Comparison of ENCODE assay signal across 12 cellular contexts in the genomic region with DNA sequence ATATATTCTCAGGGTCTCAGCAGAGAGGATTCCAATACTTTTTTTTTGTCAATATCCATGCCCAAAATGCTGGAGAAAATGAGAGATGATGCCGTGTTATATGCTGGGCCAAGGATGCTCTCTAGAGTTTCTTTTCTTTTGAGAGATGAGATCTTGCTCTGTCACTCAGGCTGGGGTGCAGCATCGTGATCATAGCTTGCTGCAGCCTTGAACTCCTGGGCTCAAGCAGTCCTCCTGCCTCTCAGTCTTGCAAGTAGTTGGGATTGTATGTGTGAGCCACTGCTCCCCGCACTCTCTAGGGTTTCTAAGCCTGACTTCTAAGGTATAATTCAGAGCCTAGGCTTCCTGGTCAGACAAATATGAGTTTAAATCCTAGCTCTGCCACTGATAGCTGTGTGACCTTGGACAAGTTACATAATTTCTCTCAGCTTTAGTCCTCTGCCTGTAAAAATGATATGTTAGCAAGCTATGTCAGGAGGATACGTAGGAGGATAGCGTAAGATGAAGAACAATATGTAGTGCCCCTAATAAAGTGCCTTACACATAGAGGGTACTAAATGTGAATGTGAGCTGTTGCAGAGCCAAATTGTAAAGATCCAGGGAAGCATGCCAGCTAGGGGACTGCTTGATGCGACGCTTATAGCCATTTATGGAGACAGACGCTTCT. TPM values are rescaled to one million over a fixed set of nuclear protein-coding genes. Genes with fewer than 3 reads are reported as not detected.
A peak's percentile ranks its signal among the peaks of the same experiment; 100 is the strongest.
DNase-seq lines count a peak whose midpoint lies in the region; ATAC-seq and TF ChIP-seq lines count a peak whose summit lies in the region.
"Had no signal": no experiment of that assay in that cellular context is flagged by ENCODE, and none has a peak within 500 bp of the region (broad histone marks: within the 10 kb centered on the region; RNA-seq: fewer than 3 reads in every experiment).

No MANE protein-coding gene starts in this region.

- H3K36me3 Mint-ChIP-seq in activated naive CD8-positive, alpha-beta T cell: peaks cover 3% of the 10 kb centered on the region
- H3K36me3 Mint-ChIP-seq in activated naive CD8-positive, alpha-beta T cell treated with anti-CD3 and anti-CD28 coated beads for 36 hours: peaks cover 10% of the 10 kb centered on the region
- peaks cover 0 to 3% (median 0%) of the 10 kb centered on the region in 3 donors for H3K36me3 Mint-ChIP-seq in naive thymus-derived CD8-positive, alpha-beta T cell
- peaks cover 8% of the 10 kb centered on the region for H3K36me3 Mint-ChIP-seq in activated CD4-positive, alpha-beta T cell treated with anti-CD3 and anti-CD28 coated beads, Interleukin-2, amount 10 ng/mL, durations not matched to agents 24 days and 14 days (ENCODE audit: low read depth)

- H3K27me3 ChIP-seq in dorsolateral prefrontal cortex (no peaks in the 10 kb centered on the region), upper lobe of right lung (no peaks in the 10 kb centered on the region)
- H3K27me3 ChIP-seq: upper lobe of left lung had no signal

- H3K27ac Mint-ChIP-seq in activated naive CD8-positive, alpha-beta T cell: no peak overlapping the region
- no peak overlapping the region for H3K27ac Mint-ChIP-seq in activated naive CD8-positive, alpha-beta T cell treated with anti-CD3 and anti-CD28 coated beads for 36 hours
- H3K27ac Mint-ChIP-seq in naive thymus-derived CD8-positive, alpha-beta T cell: peak overlapping the region; percentile 75 to 99 (median 96)
- no peak overlapping the region for H3K27ac Mint-ChIP-seq in activated CD4-positive, alpha-beta T cell treated with anti-CD3 and anti-CD28 coated beads, Interleukin-2, amount 10 ng/mL, durations not matched to agents 24 days and 14 days

- H3K4me3 Mint-ChIP-seq in activated naive CD8-positive, alpha-beta T cell: peak overlapping the region; percentile 94
- H3K4me3 Mint-ChIP-seq in activated naive CD8-positive, alpha-beta T cell treated with anti-CD3 and anti-CD28 coated beads for 36 hours: no peak overlapping the region
- peak overlapping the region in 2 of 10 donors; percentile 89 to 91 for H3K4me3 Mint-ChIP-seq in naive thymus-derived CD8-positive, alpha-beta T cell
- H3K4me3 Mint-ChIP-seq in activated CD4-positive, alpha-beta T cell treated with anti-CD3 and anti-CD28 coated beads, Interleukin-2, amount 10 ng/mL, durations not matched to agents 24 days and 14 days: no peak overlapping the region

- no peaks in the 10 kb centered on the region for H3K36me3 ChIP-seq in upper lobe of right lung
- H3K36me3 ChIP-seq: MG63 had no signal

- H3K27ac ChIP-seq in dorsolateral prefrontal cortex: peak overlapping the region; percentile 19 to 97 (median 89)
- H3K27ac ChIP-seq in upper lobe of right lung: peak overlapping the region; percentile 75
- H3K27ac ChIP-seq: parathyroid adenoma had no signal

- H3K9me3 ChIP-seq in upper lobe of right lung: no peaks in the 10 kb centered on the region
- H3K9me3 ChIP-seq: MG63, upper lobe of left lung had no signal

- intact Hi-C loops in dorsolateral prefrontal cortex (cut with DNase I): loop anchor here in 1 of 2 donors (5.0 kb wide), 2 partner anchors 85 to 310 kb away; a partner anchor contains a TSS
- intact Hi-C loops in upper lobe of right lung (cut with DNase I): no loop called here
- intact Hi-C loops in activated CD4-positive, alpha-beta T cell treated with anti-CD3 and anti-CD28 coated beads, Interleukin-2, amount 10 ng/mL, durations not matched to agents 24 days and 14 days (cut with micrococcal nuclease): no loop called here

- no peak for ATAC-seq in naive thymus-derived CD8-positive, alpha-beta T cell
- ATAC-seq in upper lobe of right lung: no peak

- peaks cover 27% of the 10 kb centered on the region for H3K4me1 ChIP-seq in upper lobe of right lung
- H3K4me1 ChIP-seq: parathyroid adenoma had no signal

- no peaks in the 10 kb centered on the region for H3K27me3 Mint-ChIP-seq in activated naive CD8-positive, alpha-beta T cell
- H3K27me3 Mint-ChIP-seq in activated naive CD8-positive, alpha-beta T cell treated with anti-CD3 and anti-CD28 coated beads for 36 hours: no peaks in the 10 kb centered on the region
- peaks cover 0 to 4% (median 0%) of the 10 kb centered on the region in 5 donors for H3K27me3 Mint-ChIP-seq in naive thymus-derived CD8-positive, alpha-beta T cell
- peaks cover 24% of the 10 kb centered on the region for H3K27me3 Mint-ChIP-seq in activated CD4-positive, alpha-beta T cell treated with anti-CD3 and anti-CD28 coated beads, Interleukin-2, amount 10 ng/mL, durations not matched to agents 24 days and 14 days

- peaks cover 34% of the 10 kb centered on the region for H3K4me1 Mint-ChIP-seq in activated naive CD8-positive, alpha-beta T cell (ENCODE audit: low read depth)
- peaks cover 28% of the 10 kb centered on the region for H3K4me1 Mint-ChIP-seq in activated naive CD8-positive, alpha-beta T cell treated with anti-CD3 and anti-CD28 coated beads for 36 hours
- H3K4me1 Mint-ChIP-seq in naive thymus-derived CD8-positive, alpha-beta T cell: peaks cover 16 to 50% (median 47%) of the 10 kb centered on the region in 4 donors
- H3K4me1 Mint-ChIP-seq in activated CD4-positive, alpha-beta T cell treated with anti-CD3 and anti-CD28 coated beads, Interleukin-2, amount 10 ng/mL, durations not matched to agents 24 days and 14 days: peaks cover 30% of the 10 kb centered on the region

- no peak for DNase-seq in activated naive CD8-positive, alpha-beta T cell treated with anti-CD3 and anti-CD28 coated beads for 36 hours
- DNase-seq in dorsolateral prefrontal cortex: peak in 2 of 10 donors; percentile 16 to 31
- DNase-seq in naive thymus-derived CD8-positive, alpha-beta T cell: no peak
- no peak for DNase-seq in upper lobe of right lung
- no peak for DNase-seq in activated CD4-positive, alpha-beta T cell treated with anti-CD3 and anti-CD28 coated beads, Interleukin-2, amount 10 ng/mL, durations not matched to agents 24 days and 14 days
- DNase-seq in NCI-H345 (lab: John Stamatoyannopoulos, UW): no peak
- DNase-seq in NCI-H2196 (lab: John Stamatoyannopoulos, UW; ENCODE audit: unreplicated experiment): no peak
- DNase-seq: activated CD4-positive, alpha-beta T cell treated with anti-CD3 and anti-CD28 coated beads, Interleukin-2, amount 50 U/mL, for 4 hours; MG63; upper lobe of left lung had no signal

- H3K9me3 Mint-ChIP-seq in activated naive CD8-positive, alpha-beta T cell (ENCODE audit: low read depth): no peaks in the 10 kb centered on the region
- no peaks in the 10 kb centered on the region for H3K9me3 Mint-ChIP-seq in activated naive CD8-positive, alpha-beta T cell treated with anti-CD3 and anti-CD28 coated beads for 36 hours
- H3K9me3 Mint-ChIP-seq in naive thymus-derived CD8-positive, alpha-beta T cell: no peaks in the 10 kb centered on the region
- H3K9me3 Mint-ChIP-seq in activated CD4-positive, alpha-beta T cell treated with anti-CD3 and anti-CD28 coated beads, Interleukin-2, amount 10 ng/mL, durations not matched to agents 24 days and 14 days: no peaks in the 10 kb centered on the region

- H3K4me3 ChIP-seq in dorsolateral prefrontal cortex (peak overlapping the region in 27 of 59 donors; percentile 0 to 69 (median 21)), upper lobe of right lung (no peak overlapping the region)
- H3K4me3 ChIP-seq: MG63 had no signal

- POLR2A ChIA-PET in naive thymus-derived CD8-positive, alpha-beta T cell (lab: Charles Lee): interaction anchor here (0.9 to 3.2 kb wide), 5 partner anchors 18 to 153 kb away, joined by 3 to 26 read pairs (median 4); a partner anchor contains a TSS

- TF ChIP-seq CTCF in dorsolateral prefrontal cortex (IDR thresholded peaks at IDR 0.05 in 54 of 56, conservative IDR thresholded peaks at IDR 0.05 in 2 of 56; ENCODE audit: low read depth in 1 of 56, partially characterized antibody in 56 of 56) (no peak), upper lobe of right lung (IDR thresholded peaks at IDR 0.05) (no peak)

RNA-seq across cellular contexts. Expression of a gene that starts 7.3 kb away (rescaled TPM):
- 1 to 10 TPM; 4.2 to 4.4 TPM for total RNA-seq in activated naive CD8-positive, alpha-beta T cell treated with anti-CD3 and anti-CD28 coated beads for 36 hours
- total RNA-seq in dorsolateral prefrontal cortex (10 to 100 TPM; 14.7 to 62.1 (median 30.1) TPM), upper lobe of right lung (15.4 TPM)
- total RNA-seq in naive thymus-derived CD8-positive, alpha-beta T cell: 10 to 100 TPM; 12.5 to 13.7 TPM
- polyA plus RNA-seq in naive thymus-derived CD8-positive, alpha-beta T cell: under 1 TPM; 0.10 to 0.53 (median 0.33) TPM
- 7.2 and 8.8 TPM in 2 replicates for total RNA-seq in activated CD4-positive, alpha-beta T cell treated with anti-CD3 and anti-CD28 coated beads, Interleukin-2, amount 10 ng/mL, durations not matched to agents 24 days and 14 days

RNA-seq across cellular contexts. Expression of a gene that starts 34.1 kb away (rescaled TPM):
- total RNA-seq in activated naive CD8-positive, alpha-beta T cell treated with anti-CD3 and anti-CD28 coated beads for 36 hours: 10 to 100 TPM; 54.0 to 55.1 TPM
- total RNA-seq in dorsolateral prefrontal cortex: 10 to 100 TPM; 10.9 to 26.1 (median 19.7) TPM
- total RNA-seq in naive thymus-derived CD8-positive, alpha-beta T cell: 10 to 100 TPM; 19.1 to 21.1 TPM
- 10 to 100 TPM; 20.8 to 25.4 (median 24.9) TPM for polyA plus RNA-seq in naive thymus-derived CD8-positive, alpha-beta T cell
- 17.1 TPM for total RNA-seq in upper lobe of right lung
- 41.1 and 48.0 TPM in 2 replicates for total RNA-seq in activated CD4-positive, alpha-beta T cell treated with anti-CD3 and anti-CD28 coated beads, Interleukin-2, amount 10 ng/mL, durations not matched to agents 24 days and 14 days

RNA-seq across cellular contexts. Expression of a gene that starts 34.1 kb away (rescaled TPM):
- 10 to 100 TPM; 17.0 to 19.1 TPM for total RNA-seq in activated naive CD8-positive, alpha-beta T cell treated with anti-CD3 and anti-CD28 coated beads for 36 hours
- total RNA-seq in dorsolateral prefrontal cortex (10 to 100 TPM; 20.3 to 61.0 (median 36.4) TPM), upper lobe of right lung (25.9 TPM)
- 10 to 100 TPM; 17.1 to 18.4 TPM for total RNA-seq in naive thymus-derived CD8-positive, alpha-beta T cell
- 1 to 10 TPM; 3.3 to 6.4 (median 5.5) TPM for polyA plus RNA-seq in naive thymus-derived CD8-positive, alpha-beta T cell
- 19.0 and 21.1 TPM in 2 replicates for total RNA-seq in activated CD4-positive, alpha-beta T cell treated with anti-CD3 and anti-CD28 coated beads, Interleukin-2, amount 10 ng/mL, durations not matched to agents 24 days and 14 days

Comparison
In these comparisons a context has a peak if more than half of its experiments do, and no peak if none do; other contexts are left out.
1. H3K27ac Mint-ChIP-seq: peak in naive thymus-derived CD8-positive, alpha-beta T cell (10 of 10); none in activated naive CD8-positive, alpha-beta T cell (single experiment), activated naive CD8-positive, alpha-beta T cell treated with anti-CD3 and anti-CD28 coated beads for 36 hours (single experiment) and activated CD4-positive, alpha-beta T cell treated with anti-CD3 and anti-CD28 coated beads, Interleukin-2, amount 10 ng/mL, durations not matched to agents 24 days and 14 days (single experiment).